In the genomic region with DNA sequence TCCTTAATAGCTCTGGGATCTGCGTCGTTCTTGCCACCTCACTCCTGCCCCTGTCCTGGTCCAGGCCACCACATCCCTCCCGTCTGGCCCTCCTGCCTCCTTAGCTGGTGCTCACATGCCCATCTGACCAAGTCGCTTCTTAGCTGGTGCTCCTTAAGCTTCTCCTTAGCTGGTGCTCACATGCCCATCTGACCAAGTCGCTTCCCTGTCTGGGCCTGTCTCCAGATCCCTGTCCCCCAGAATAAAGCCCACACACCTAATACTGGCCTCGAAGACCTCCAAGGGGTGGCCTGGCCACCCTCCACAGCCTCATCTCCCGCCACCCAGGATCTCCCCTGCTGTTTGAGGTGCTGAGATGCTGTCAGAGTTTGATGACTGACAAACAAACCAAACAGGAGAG, we compare ENCODE assay signal across 21 cellular contexts. TPM values are rescaled to one million over a fixed set of nuclear protein-coding genes. Genes with fewer than 3 reads are reported as not detected.
DNase-seq lines count a peak whose midpoint lies in the region; ATAC-seq, FAIRE-seq and TF ChIP-seq lines count a peak whose summit lies in the region.
"Had no signal": no experiment of that assay in that cellular context is flagged by ENCODE, and none has a peak within 500 bp of the region (broad histone marks: within the 10 kb centered on the region; RNA-seq: fewer than 3 reads in every experiment).

No MANE protein-coding gene starts in this region.

- TF ChIP-seq CTCF in right atrium auricular region (IDR thresholded peaks at IDR 0.05), result no peak
- TF ChIP-seq CTCF in H1 (IDR thresholded peaks at IDR 0.05; ENCODE audit: control extremely low read depth in 1 of 3, insufficient read depth in 1 of 3, low read depth in 1 of 3, low read length in 3 of 3), result no peak
- TF ChIP-seq CTCF in sigmoid colon (IDR thresholded peaks at IDR 0.05), result no peak
- no peak for TF ChIP-seq CTCF in neural progenitor cell (IDR thresholded peaks at IDR 0.05)

- no peaks in the 10 kb centered on the region for H3K36me3 ChIP-seq in right atrium auricular region
- H3K36me3 ChIP-seq in H1 (ENCODE audit: control insufficient read depth in 2 of 4, insufficient read depth in 4 of 4, low read length in 3 of 4), result no peaks in the 10 kb centered on the region
- H3K36me3 ChIP-seq in sigmoid colon, result no peaks in the 10 kb centered on the region
- no peaks in the 10 kb centered on the region for H3K36me3 ChIP-seq in neural progenitor cell
- H3K36me3 ChIP-seq: BE2C; BLaER1 treated with 17β-estradiol and CSF1 and Interleukin-3, amounts not matched to agents 10 nM and 100 nM; HAP-1 had no signal

- intact Hi-C loops in Right ventricle myocardium inferior (cut with DNase I), result loop anchor here (10.0 kb wide), 1 partner anchor 330 kb away; no protein-coding TSS in a partner anchor
- intact Hi-C loops in sigmoid colon (cut with DNase I), result no loop called here

- peaks cover 13% of the 10 kb centered on the region for H3K4me1 Mint-ChIP-seq in neural progenitor cell

- H4K20me1 ChIP-seq in H1 (replicated peaks in 1 of 2; ENCODE audit: control insufficient read depth in 1 of 2, insufficient read depth in 2 of 2, low read length in 2 of 2), result no peaks in the 10 kb centered on the region
- H4K20me1 ChIP-seq in neural progenitor cell (ENCODE audit: low read depth), result peaks cover 6% of the 10 kb centered on the region

- no peak overlapping the region for H3K18ac ChIP-seq in H1 (ENCODE audit: extremely low read depth, low read length)

- H2AFZ ChIP-seq in H1 (ENCODE audit: low read length) (no peak overlapping the region), neural progenitor cell (replicated peaks) (no peak overlapping the region)
- H2AFZ ChIP-seq: GM23338 had no signal

- H3K23ac ChIP-seq in H1 (ENCODE audit: insufficient read length), result no peak overlapping the region

- ATAC-seq in Right ventricle myocardium inferior, result no peak

- no peaks in the 10 kb centered on the region for H3K79me2 ChIP-seq in H1 (ENCODE audit: control insufficient read depth in 1 of 2, insufficient read depth in 2 of 2, low read length in 2 of 2)
- no peaks in the 10 kb centered on the region for H3K79me2 ChIP-seq in neural progenitor cell (ENCODE audit: low read depth)

- H2BK120ac ChIP-seq in H1 (replicated peaks; ENCODE audit: low read depth, low read length), result no peak overlapping the region

- no peaks in the 10 kb centered on the region for H3F3A ChIP-seq in neural progenitor cell (ENCODE audit: low read depth)

- peak; percentile 6 for DNase-seq in Right ventricle myocardium inferior (ENCODE audit: missing footprints)
- DNase-seq in right atrium auricular region (ENCODE audit: low spot score), result no peak
- no peak for DNase-seq in H1 (ENCODE audit: low read depth in 1 of 2, low spot score in 2 of 2)
- peak; percentile 71 for DNase-seq in mesenteric fat pad (ENCODE audit: low spot score)
- DNase-seq in sigmoid colon, result peak; percentile 60
- no peak for DNase-seq in neural progenitor cell (ENCODE audit: low spot score)
- DNase-seq in NCI-H345 treated with DMSO at 0.1 percent for 48 hours (lab: John Stamatoyannopoulos, UW; ENCODE audit: unreplicated experiment), result no peak
- DNase-seq in AG08395 (ENCODE audit: low spot score), result no peak

- no peak overlapping the region for H3K4me3 Mint-ChIP-seq in neural progenitor cell
- H3K4me3 Mint-ChIP-seq: HFFc6 had no signal

- H2BK5ac ChIP-seq in H1 (ENCODE audit: low read depth, low read length), result no peak overlapping the region

- POLR2A ChIA-PET in H1 (lab: Charles Lee; ENCODE audit: partially characterized antibody), result interaction anchor here (0.8 to 1.5 kb wide), 3 partner anchors 25 to 226 kb away, joined by 3 read pairs; no protein-coding TSS in a partner anchor

- 81% methylated on average over 7 of the region's 7 CpGs; no CpG with 5 or more reads in 1 of the 2 experiments for WGBS in H1 (ENCODE audit: extremely low coverage in 1 of 2, insufficient coverage in 1 of 2, insufficient read length in 1 of 2, insufficient replicate concordance in 2 of 2, low coverage in 1 of 2, low lambda C conversion rate in 2 of 2, missing lambda C conversion rate in 1 of 2), 2 experiments
- WGBS in sigmoid colon, 2 donors, result 62 to 75% methylated on average over 7 of the region's 7 CpGs

- FAIRE-seq in H1 (lab: Jason Lieb, UNC), result no peak
- FAIRE-seq: A204.1, D721Med had no signal

- no peak overlapping the region for H2BK12ac ChIP-seq in H1 (ENCODE audit: low read depth, low read length)

- no peak overlapping the region for H3K4me2 ChIP-seq in H1 (ENCODE audit: insufficient read depth in 1 of 2, low read depth in 2 of 2, low read length in 2 of 2)
- H3K4me2 ChIP-seq in neural progenitor cell, result no peak overlapping the region
- H3K4me2 ChIP-seq: BLaER1 treated with 17β-estradiol and CSF1 and Interleukin-3, amounts not matched to agents 10 nM and 100 nM had no signal

- H3K9me3 ChIP-seq in right atrium auricular region, result no peaks in the 10 kb centered on the region
- H3K9me3 ChIP-seq in H1 (ENCODE audit: insufficient read depth in 2 of 2, low read depth in 1 of 2, low read length in 1 of 2), result no peaks in the 10 kb centered on the region
- no peaks in the 10 kb centered on the region for H3K9me3 ChIP-seq in sigmoid colon
- H3K9me3 ChIP-seq in neural progenitor cell (ENCODE audit: low read depth), result no peaks in the 10 kb centered on the region
- H3K9me3 ChIP-seq: BE2C; BLaER1 treated with 17β-estradiol and CSF1 and Interleukin-3, amounts not matched to agents 10 nM and 100 nM; HAP-1 had no signal

- H4K5ac ChIP-seq in H1 (ENCODE audit: insufficient read length, low read depth, low read length), result no peak overlapping the region

- no peak overlapping the region for H4K8ac ChIP-seq in H1 (ENCODE audit: extremely low read depth, insufficient read depth, low read length)

- CTCF ChIA-PET in H1 (lab: Charles Lee; ENCODE audit: partially characterized antibody), result interaction anchor here (0.6 to 15.6 kb wide), 44 partner anchors 11 to 685 kb away, joined by 3 to 544 read pairs (median 6); partner anchors contain the start of genes LHX6, MORN5, MRRF and NDUFA8

- H3K27me3 ChIP-seq in right atrium auricular region (no peaks in the 10 kb centered on the region), H1 (replicated peaks in 1 of 4; ENCODE audit: control insufficient read depth in 3 of 4, extremely low read depth in 1 of 4, insufficient read depth in 3 of 4, low read length in 3 of 4) (peaks cover 9 to 26% (median 24%) of the 10 kb centered on the region in 4 experiments), sigmoid colon (peaks cover 0 to 10% (median 0%) of the 10 kb centered on the region in 3 donors), neural progenitor cell (peaks cover 62% of the 10 kb centered on the region)
- H3K27me3 ChIP-seq: BE2C had no signal

- TF ChIP-seq POLR2A in H1 (IDR thresholded peaks at IDR 0.05; ENCODE audit: control extremely low read depth in 1 of 2, low read depth in 2 of 2, low read length in 2 of 2), result no peak
- TF ChIP-seq POLR2A in sigmoid colon (IDR thresholded peaks at IDR 0.05), result no peak

- peaks cover 38% of the 10 kb centered on the region for H3K27me3 Mint-ChIP-seq in neural progenitor cell (ENCODE audit: insufficient read depth, low read depth)

- no peak overlapping the region for H3K14ac ChIP-seq in H1 (ENCODE audit: insufficient read length)

- H2BK20ac ChIP-seq in H1 (ENCODE audit: low read length), result no peak overlapping the region

- TF ChIP-seq RAD21 in H1 (IDR thresholded peaks at IDR 0.05 in 1 of 2, conservative IDR thresholded peaks at IDR 0.05 in 1 of 2; ENCODE audit: low read depth in 2 of 2, low read length in 2 of 2), result no peak

- no peak overlapping the region for H3K56ac ChIP-seq in H1 (replicated peaks; ENCODE audit: insufficient read length, low read depth, low read length)

- no peaks in the 10 kb centered on the region for H3K9me3 Mint-ChIP-seq in neural progenitor cell
- H3K9me3 Mint-ChIP-seq: CD4-positive, alpha-beta T cell; CD8-positive, alpha-beta memory T cell; GM23338; HFFc6 had no signal

- H3K4me1 ChIP-seq in right atrium auricular region (peaks cover 0 to 45% of the 10 kb centered on the region in 2 donors), H1 (replicated peaks in 1 of 4; ENCODE audit: control insufficient read depth in 3 of 4, insufficient read depth in 4 of 4, low read length in 3 of 4) (peaks cover 0 to 10% (median 3%) of the 10 kb centered on the region in 4 experiments; a peak in 6 of 7 replicates), sigmoid colon (peaks cover 0 to 27% (median 21%) of the 10 kb centered on the region in 4 donors), neural progenitor cell (peaks cover 10% of the 10 kb centered on the region)
- H3K4me1 ChIP-seq: BE2C, HAP-1 had no signal

- H3K36me3 Mint-ChIP-seq in neural progenitor cell, result no peaks in the 10 kb centered on the region
- H3K36me3 Mint-ChIP-seq: CD14-positive monocyte had no signal

- no peak overlapping the region for H4K91ac ChIP-seq in H1 (replicated peaks; ENCODE audit: insufficient read length, low read length)

- H3K79me1 ChIP-seq in H1 (ENCODE audit: low read depth, low read length), result no peaks in the 10 kb centered on the region

- H3K9ac ChIP-seq in H1 (replicated peaks in 1 of 4; ENCODE audit: extremely low read depth in 1 of 4, low read depth in 3 of 4, low read length in 3 of 4) (no peak overlapping the region), neural progenitor cell (no peak overlapping the region)

- H2BK15ac ChIP-seq in H1 (ENCODE audit: low read length), result peak overlapping the region; percentile 81; the same call in 1 of the 2 replicates

- H2AK5ac ChIP-seq in H1 (ENCODE audit: low read depth, low read length), result no peak overlapping the region

- H3K27ac ChIP-seq in right atrium auricular region (no peak overlapping the region), H1 (ENCODE audit: low read depth, low read length) (no peak overlapping the region), sigmoid colon (no peak overlapping the region), neural progenitor cell (no peak overlapping the region)
- H3K27ac ChIP-seq: 22Rv1; BLaER1 treated with 17β-estradiol and CSF1 and Interleukin-3, amounts not matched to agents 10 nM and 100 nM had no signal

- H3K27ac Mint-ChIP-seq in neural progenitor cell, result no peak overlapping the region
- H3K27ac Mint-ChIP-seq: CD14-positive monocyte; CD4-positive, alpha-beta T cell; GM23338 had no signal

- H3K4ac ChIP-seq in H1 (replicated peaks; ENCODE audit: insufficient read length, low read depth, low read length), result no peak overlapping the region

- TF ChIP-seq EP300 in H1 (IDR thresholded peaks at IDR 0.05; ENCODE audit: borderline replicate concordance in 1 of 2, low read depth in 2 of 2, low read length in 2 of 2) (no peak), sigmoid colon (IDR thresholded peaks at IDR 0.05) (no peak)

- H3K4me3 ChIP-seq in right atrium auricular region (no peak overlapping the region), H1 (ENCODE audit: extremely low read depth in 1 of 4, insufficient read depth in 2 of 4, low read depth in 3 of 4, low read length in 4 of 4) (no peak overlapping the region), sigmoid colon (no peak overlapping the region), neural progenitor cell (no peak overlapping the region)
- H3K4me3 ChIP-seq: BLaER1 treated with 17β-estradiol and CSF1 and Interleukin-3, amounts not matched to agents 10 nM and 100 nM; GM12878; GM23338; HAP-1 had no signal

- peaks cover 6% of the 10 kb centered on the region; the same call in 1 of the 2 replicates for H3K23me2 ChIP-seq in H1 (ENCODE audit: low read depth, low read length)

RNA-seq across cellular contexts. Expression of gene TTLL11, which starts 31.4 kb away (rescaled TPM):
- total RNA-seq in Right ventricle myocardium inferior, result 5.0 TPM
- 1 to 10 TPM; 5.9 to 7.8 TPM for total RNA-seq in right atrium auricular region
- 0.80 and 0.86 TPM in 2 replicates for total RNA-seq in H1 (2021; fragmentation: NEBNext Ultra II Directional; extraction: Animal tissue kit (Norgen Biotek cat#: 25700))
- polyA plus RNA-seq in H1 (2011; rRNA removed), result 0.56 and 0.97 TPM in 2 replicates
- polyA plus RNA-seq in H1 (2011; cell fraction: cytosol; rRNA removed), result 0.94 TPM
- 0.96 TPM for polyA plus RNA-seq in H1 (2011; cell fraction: nucleus; rRNA removed)
- 0.64 to 1.3 TPM (median 0.95 TPM) in 4 replicates for polyA plus RNA-seq in H1 (2012, experiment 1 of 2)
- polyA plus RNA-seq in H1 (2012, experiment 2 of 2), result 0.72 TPM
- 0.79 TPM for polyA plus RNA-seq in H1 (2013, experiment 1 of 2)
- polyA plus RNA-seq in H1 (2013, experiment 2 of 2), result 0.96 TPM
- 0.66 and 0.91 TPM in 2 replicates for polyA minus RNA-seq in H1 (2011; rRNA and poly(A)+ RNA removed)
- polyA minus RNA-seq in H1 (2011; cell fraction: cytosol; rRNA and poly(A)+ RNA removed), result 1.2 TPM
- polyA minus RNA-seq in H1 (2011; cell fraction: nucleus; rRNA and poly(A)+ RNA removed), result 1.3 TPM
- total RNA-seq in mesenteric fat pad, result 9.5 TPM
- total RNA-seq in sigmoid colon, result 10 to 100 TPM; 27.6 to 40.7 (median 30.8) TPM
- 1 to 10 TPM; 4.2 to 7.6 (median 5.6) TPM for polyA plus RNA-seq in sigmoid colon
- 0.75 and 0.84 TPM in 2 replicates for total RNA-seq in neural progenitor cell (ENCODE audit: low replicate concordance)

RNA-seq across cellular contexts. Expression of gene NDUFA8, which starts 35.1 kb away (rescaled TPM):
- total RNA-seq in Right ventricle myocardium inferior (297 TPM), right atrium auricular region (100 to 1,000 TPM; 169 to 236 TPM), mesenteric fat pad (47.5 TPM), sigmoid colon (100 to 1,000 TPM in 1 of 4 donors, 10 to 100 TPM in 3; 63.9 to 106 (median 88.8) TPM), neural progenitor cell (ENCODE audit: low replicate concordance) (33.6 and 49.6 TPM in 2 replicates)
- 59.8 and 61.0 TPM in 2 replicates for total RNA-seq in H1 (2021; fragmentation: NEBNext Ultra II Directional; extraction: Animal tissue kit (Norgen Biotek cat#: 25700))
- polyA plus RNA-seq in H1 (2011; rRNA removed) (56.6 and 73.8 TPM in 2 replicates), sigmoid colon (100 to 1,000 TPM in 2 of 3 donors, 10 to 100 TPM in 1; 92.7 to 194 (median 134) TPM)
- polyA plus RNA-seq in H1 (2011; cell fraction: cytosol; rRNA removed), result 79.1 TPM
- polyA plus RNA-seq in H1 (2011; cell fraction: nucleus; rRNA removed), result 28.4 TPM
- polyA plus RNA-seq in H1 (2012, experiment 1 of 2), result 77.6 to 100 TPM (median 85.9 TPM) in 4 replicates
- polyA plus RNA-seq in H1 (2012, experiment 2 of 2), result 79.9 TPM
- 79.1 TPM for polyA plus RNA-seq in H1 (2013, experiment 1 of 2)
- polyA plus RNA-seq in H1 (2013, experiment 2 of 2), result 79.1 TPM
- 31.9 and 35.9 TPM in 2 replicates for polyA minus RNA-seq in H1 (2011; rRNA and poly(A)+ RNA removed)
- 19.2 TPM for polyA minus RNA-seq in H1 (2011; cell fraction: cytosol; rRNA and poly(A)+ RNA removed)
- polyA minus RNA-seq in H1 (2011; cell fraction: nucleus; rRNA and poly(A)+ RNA removed), result 11.1 TPM

RNA-seq across cellular contexts. Expression of gene MORN5, which starts 35.2 kb away (rescaled TPM):
- total RNA-seq in Right ventricle myocardium inferior (not detected), right atrium auricular region (not detected), mesenteric fat pad (not detected), sigmoid colon (10 to 100 TPM; 26.5 to 45.7 (median 34.2) TPM), neural progenitor cell (ENCODE audit: low replicate concordance) (1.7 and 3.7 TPM in 2 replicates)
- not detected in 2 replicates for total RNA-seq in H1 (2021; fragmentation: NEBNext Ultra II Directional; extraction: Animal tissue kit (Norgen Biotek cat#: 25700))
- polyA plus RNA-seq in H1 (2011; rRNA removed) (not detected in 2 replicates), sigmoid colon (1 to 10 TPM in 2 of 3 donors, not detected in 1; 2.4 to 5.4 TPM)
- not detected for polyA plus RNA-seq in H1 (2011; cell fraction: cytosol; rRNA removed)
- polyA plus RNA-seq in H1 (2011; cell fraction: nucleus; rRNA removed), result not detected
- not detected in 4 replicates for polyA plus RNA-seq in H1 (2012, experiment 1 of 2)
- not detected for polyA plus RNA-seq in H1 (2012, experiment 2 of 2)
- not detected for polyA plus RNA-seq in H1 (2013, experiment 1 of 2)
- polyA plus RNA-seq in H1 (2013, experiment 2 of 2), result not detected
- polyA minus RNA-seq in H1 (2011; rRNA and poly(A)+ RNA removed), result not detected in 2 replicates
- polyA minus RNA-seq in H1 (2011; cell fraction: cytosol; rRNA and poly(A)+ RNA removed), result not detected
- not detected for polyA minus RNA-seq in H1 (2011; cell fraction: nucleus; rRNA and poly(A)+ RNA removed)
- total RNA-seq: CD4-positive, alpha-beta T cell; CD8-positive, alpha-beta memory T cell; GM12878; GM23338; HFFc6 had no signal
- polyA plus RNA-seq: AG04450; CD14-positive monocyte; CD8-positive, alpha-beta memory T cell; GM12878; GM23338 had no signal

Comparison
In these comparisons a context has a peak if more than half of its experiments do, and no peak if none do; other contexts are left out.
1. DNase-seq: peak in Right ventricle myocardium inferior (single experiment), mesenteric fat pad (single experiment) and sigmoid colon (single experiment); none in right atrium auricular region (single experiment), H1 (0 of 2), neural progenitor cell (single experiment), NCI-H345 treated with DMSO at 0.1 percent for 48 hours (single experiment) and AG08395 (single experiment).